Comparison of ENCODE assay signal across 8 cellular contexts in the genomic region with DNA sequence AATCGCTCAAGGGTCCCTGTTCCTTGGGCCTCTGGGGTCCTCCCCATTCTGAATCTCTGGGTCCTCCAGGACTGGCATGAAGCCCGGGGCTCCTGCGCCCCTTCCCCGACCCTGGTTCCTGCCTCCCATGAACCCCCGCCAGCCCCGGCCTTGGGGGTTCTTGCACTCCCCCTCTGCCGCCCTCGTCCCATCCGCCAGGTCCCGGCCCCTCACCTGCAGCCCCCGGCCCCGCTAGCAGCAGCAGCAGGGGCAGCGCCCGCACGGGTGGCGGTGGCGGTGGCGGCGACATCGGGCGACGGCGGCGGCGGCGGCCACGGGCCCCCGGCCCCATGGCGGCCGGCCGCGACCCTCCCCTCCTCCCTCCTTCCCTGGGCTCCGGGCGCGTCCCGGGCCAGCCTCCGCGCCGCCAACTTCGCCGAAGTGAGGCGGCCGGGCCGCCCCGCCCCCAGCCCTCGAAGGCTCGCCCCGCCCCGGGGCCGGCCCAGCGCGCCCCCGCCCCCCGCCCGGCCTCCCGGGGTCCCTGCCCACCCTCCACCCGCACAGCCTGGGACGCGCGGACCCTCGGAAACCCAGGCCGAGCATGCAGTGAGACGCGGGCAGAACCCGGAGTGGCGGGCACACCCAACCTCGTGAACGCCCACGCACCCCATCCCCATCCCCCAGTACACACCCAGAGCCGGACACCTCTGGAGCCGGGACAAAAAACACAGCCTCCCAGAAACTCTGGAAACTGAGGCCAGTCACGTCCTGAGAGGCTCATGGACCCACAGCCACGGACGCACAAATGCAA. TPM values are rescaled to one million over a fixed set of nuclear protein-coding genes. Genes with fewer than 3 reads are reported as not detected.
DNase-seq lines count a peak whose midpoint lies in the region; ATAC-seq and TF ChIP-seq lines count a peak whose summit lies in the region.

A gene (minus strand): TSS at position 421 of the 790 bp plus-strand sequence. CDS start 90 bp downstream, at position 331.

- ATAC-seq in T-helper 17 cell, result no peak
- ATAC-seq in psoas muscle, result no peak
- no peak for ATAC-seq in GM19328 (IDR thresholded peaks at IDR 0.05; ENCODE audit: unreplicated experiment)
- no peak for ATAC-seq in GM18909 (IDR thresholded peaks at IDR 0.05; ENCODE audit: poor library complexity, unreplicated experiment)

- DNase-seq in Caco-2 (peak in 1 of 2 experiments; percentile 55), T-helper 17 cell (no peak), cardiac muscle cell (ENCODE audit: low read depth in 1 of 2, low spot score in 1 of 2) (peak in 1 of 2 donors; percentile 83), psoas muscle (no peak), erythroblast (lab: John Stamatoyannopoulos, UW) (no peak), NCI-H1105 treated with DMSO at 0.1 percent for 48 hours (lab: John Stamatoyannopoulos, UW) (no peak)

- no peak for TF ChIP-seq POLR2A in erythroblast (IDR thresholded peaks at IDR 0.05; ENCODE audit: low read length)

- no peaks in the 10 kb centered on the region for H3K27me3 Mint-ChIP-seq in Caco-2 (ENCODE audit: insufficient read depth, unreplicated experiment)
- peaks cover 61% of the 10 kb centered on the region for H3K27me3 Mint-ChIP-seq in T-helper 17 cell

- H3K36me3 Mint-ChIP-seq in Caco-2 (ENCODE audit: insufficient read depth, unreplicated experiment) (peaks cover 22% of the 10 kb centered on the region), T-helper 17 cell (ENCODE audit: low read depth) (peaks cover 12% of the 10 kb centered on the region)

- H3K27ac Mint-ChIP-seq in Caco-2 (ENCODE audit: unreplicated experiment) (peak within 1 kb of the TSS; percentile 22), T-helper 17 cell (no peak within 1 kb of the TSS)

- H3K27ac ChIP-seq in cardiac muscle cell (peak within 1 kb of the TSS; percentile 19), psoas muscle (peak within 1 kb of the TSS; percentile 68)

- peaks cover 16% of the 10 kb centered on the region for H3K4me1 Mint-ChIP-seq in Caco-2 (ENCODE audit: low read depth, unreplicated experiment)
- peaks cover 13% of the 10 kb centered on the region for H3K4me1 Mint-ChIP-seq in T-helper 17 cell

- no peaks in the 10 kb centered on the region for H3K9me3 Mint-ChIP-seq in Caco-2 (ENCODE audit: unreplicated experiment)

- CTCF ChIA-PET in Caco-2 (lab: Charles Lee), result no interaction called here

- H3K9me3 ChIP-seq in Caco-2, result no peaks in the 10 kb centered on the region
- H3K9me3 ChIP-seq in T-helper 17 cell (ENCODE audit: control insufficient read depth, low read length, poor library complexity, severe bottlenecking), result no peaks in the 10 kb centered on the region
- H3K9me3 ChIP-seq in cardiac muscle cell (ENCODE audit: low read depth), result no peaks in the 10 kb centered on the region
- no peaks in the 10 kb centered on the region for H3K9me3 ChIP-seq in psoas muscle

- H3K27me3 ChIP-seq in Caco-2 (replicated peaks; ENCODE audit: control insufficient read depth, insufficient read depth, low read length) (no peaks in the 10 kb centered on the region), cardiac muscle cell (no peaks in the 10 kb centered on the region), psoas muscle (ENCODE audit: insufficient read depth in 3 of 3, low read length in 2 of 3) (peaks cover 0 to 67% (median 9%) of the 10 kb centered on the region in 3 donors)

- H3K36me3 ChIP-seq in Caco-2 (ENCODE audit: control insufficient read depth, insufficient read depth, low read length) (peaks cover 2% of the 10 kb centered on the region; the same call in 1 of the 2 replicates), cardiac muscle cell (no peaks in the 10 kb centered on the region), psoas muscle (ENCODE audit: insufficient read depth in 1 of 2, low read depth in 1 of 2) (no peaks in the 10 kb centered on the region)

- TF ChIP-seq CTCF in Caco-2 (IDR thresholded peaks at IDR 0.05; ENCODE audit: insufficient read depth in 1 of 2, low read depth in 1 of 2, low read length in 1 of 2, severe bottlenecking in 1 of 2, unreplicated experiment in 1 of 2), result no peak
- no peak for TF ChIP-seq CTCF in cardiac muscle cell (IDR thresholded peaks at IDR 0.05; ENCODE audit: low read depth, low read length)
- no peak for TF ChIP-seq CTCF in psoas muscle (IDR thresholded peaks at IDR 0.05)

- H3K4me1 ChIP-seq in Caco-2 (0 out of 2 replicates have a peak, but pooled peaks cover 4% of the 10 kb centered on the region), cardiac muscle cell (ENCODE audit: low read depth) (no peaks in the 10 kb centered on the region), psoas muscle (peaks cover 7% of the 10 kb centered on the region)

- POLR2A ChIA-PET in Caco-2 (lab: Charles Lee), result no interaction called here

- H3K4me3 Mint-ChIP-seq in Caco-2 (ENCODE audit: unreplicated experiment) (peak within 1 kb of the TSS; percentile 74), T-helper 17 cell (peak within 1 kb of the TSS; percentile 81)

- H3K4me3 ChIP-seq in Caco-2 (ENCODE audit: low read depth, low read length), result peak within 1 kb of the TSS; percentile 92
- H3K4me3 ChIP-seq in cardiac muscle cell, result peak within 1 kb of the TSS; percentile 88
- peak within 1 kb of the TSS; percentile 59 for H3K4me3 ChIP-seq in psoas muscle

- BruUV-seq in Caco-2 (replicated peaks; lab: Mats Ljungman, UMichigan), result no TSS peak

- 2 to 4% (median 4%) methylated on average over 31 to 74 of the region's 74 CpGs for WGBS in psoas muscle, 3 donors

- intact Hi-C loops in Caco-2 (cut with micrococcal nuclease; ENCODE audit: unreplicated experiment) (no loop called here), psoas muscle (cut with DNase I) (no loop called here)

RNA-seq across cellular contexts. Expression of the gene that starts here (rescaled TPM):
- total RNA-seq in Caco-2 (2022), result 53.5 and 60.6 TPM in 2 replicates
- total RNA-seq in T-helper 17 cell, result under 1 TPM; 0.05 to 0.18 TPM
- 27.2 and 40.4 TPM in 2 replicates for total RNA-seq in cardiac muscle cell
- 19.9 and 28.5 TPM in 2 replicates for polyA plus RNA-seq in cardiac muscle cell
- 10 to 100 TPM; 29.4 to 80.8 (median 34.0) TPM for total RNA-seq in psoas muscle
- polyA plus RNA-seq in psoas muscle, result 10 to 100 TPM in 1 of 3 donors, 1 to 10 TPM in 2; 8.2 to 11.6 (median 8.8) TPM

Comparison
In these comparisons a context has a peak if more than half of its experiments do, and no peak if none do; other contexts are left out.
1. RNA of the gene that starts here (total RNA-seq): 53.5 to 60.6 TPM in Caco-2, 27.2 to 40.4 TPM in cardiac muscle cell and 29.4 to 80.8 TPM in psoas muscle; 0.05 to 0.18 TPM in T-helper 17 cell; every median in the first group is over 10 times any median in the second.
2. Peak in every context shown above with its lines, with median percentiles within 50 percentile points of each other: H3K4me3 ChIP-seq.